Comparison of ENCODE assay signal across 8 cellular contexts in genomic region chr2:30230855-30231725, GRCh38. TPM values are rescaled to one million over a fixed set of nuclear protein-coding genes. Genes with fewer than 3 reads are reported as not detected.
DNase-seq lines count a peak whose midpoint lies in the region; ATAC-seq and TF ChIP-seq lines count a peak whose summit lies in the region.

LBH (plus strand) TSS chr2:30231534; CDS start chr2:30231739, 205 bp downstream.

- peak; percentile 57 for ATAC-seq in CD4-positive, alpha-beta T cell (ENCODE audit: poor library complexity)
- peak; percentile 14 for ATAC-seq in GM19468 (IDR thresholded peaks at IDR 0.05; ENCODE audit: extremely low read depth, unreplicated experiment)

- peaks cover 53% of the 10 kb centered on the region for H3K36me3 Mint-ChIP-seq in CD4-positive, alpha-beta T cell (ENCODE audit: low read depth)
- H3K36me3 Mint-ChIP-seq in activated naive CD4-positive, alpha-beta T cell treated with anti-CD3 and anti-CD28 coated beads for 36 hours (ENCODE audit: low read depth) = peaks cover 14% of the 10 kb centered on the region

- H3K27ac ChIP-seq in CD4-positive, alpha-beta T cell (ENCODE audit: low read depth, low read length) = peak within 1 kb of the TSS; percentile 96
- H3K27ac ChIP-seq in suprapubic skin = peak within 1 kb of the TSS; percentile 84

- peak; percentile 86 to 94 (median 89) for DNase-seq in CD4-positive, alpha-beta T cell
- DNase-seq in HuH-7 (ENCODE audit: low spot score) = peak; percentile 80
- peak; percentile 82 for DNase-seq in SK-N-DZ (ENCODE audit: low spot score)
- peak; percentile 90 for DNase-seq in activated naive CD4-positive, alpha-beta T cell treated with anti-CD3 and anti-CD28 coated beads for 36 hours
- DNase-seq in globus pallidus (ENCODE audit: low spot score) = peak; percentile 66
- DNase-seq in occipital lobe (lab: John Stamatoyannopoulos, UW) = peak; percentile 76
- peak; percentile 88 to 91 for DNase-seq in suprapubic skin (ENCODE audit: low spot score in 2 of 2)

- intact Hi-C loops in CD4-positive, alpha-beta T cell (cut with DNase I, micrococcal nuclease) = loop anchor here (2.0 to 10.0 kb wide), 6 partner anchors 36 to 244 kb away; partner anchors contain the start of gene YPEL5 (in 2 of the 2)
- intact Hi-C loops in activated naive CD4-positive, alpha-beta T cell treated with anti-CD3 and anti-CD28 coated beads for 36 hours (cut with micrococcal nuclease) = loop anchor here (1.0 to 10.0 kb wide), 6 partner anchors 22 to 1116 kb away; partner anchors contain the start of gene CLIP4

- H3K4me1 ChIP-seq in suprapubic skin = peaks cover 44% of the 10 kb centered on the region

- CTCF ChIA-PET in CD4-positive, alpha-beta T cell (lab: Charles Lee) = interaction anchor here (1.1 to 9.3 kb wide), 7 partner anchors 9 to 410 kb away, joined by 4 to 46 read pairs (median 10); partner anchors contain the start of gene YPEL5
- CTCF ChIA-PET in activated naive CD4-positive, alpha-beta T cell treated with anti-CD3 and anti-CD28 coated beads for 36 hours (lab: Charles Lee) = interaction anchor here (0.5 to 9.8 kb wide), 6 partner anchors 9 to 133 kb away, joined by 3 to 97 read pairs (median 11); no protein-coding TSS in a partner anchor

- peaks cover 72% of the 10 kb centered on the region for H3K4me1 Mint-ChIP-seq in CD4-positive, alpha-beta T cell (ENCODE audit: low read depth)
- H3K4me1 Mint-ChIP-seq in activated naive CD4-positive, alpha-beta T cell treated with anti-CD3 and anti-CD28 coated beads for 36 hours (ENCODE audit: low read depth) = peaks cover 56% of the 10 kb centered on the region

- no peaks in the 10 kb centered on the region for H3K27me3 ChIP-seq in CD4-positive, alpha-beta T cell (ENCODE audit: control insufficient read depth, insufficient read depth, low read length)
- H3K27me3 ChIP-seq in suprapubic skin = no peaks in the 10 kb centered on the region

- H3K9me3 ChIP-seq in CD4-positive, alpha-beta T cell (ENCODE audit: control insufficient read depth, low read length) = no peaks in the 10 kb centered on the region
- H3K9me3 ChIP-seq in suprapubic skin = no peaks in the 10 kb centered on the region

- TF ChIP-seq POLR2A in suprapubic skin (IDR thresholded peaks at IDR 0.05) = peak; percentile 77 to 96

- no peaks in the 10 kb centered on the region for H3K9me3 Mint-ChIP-seq in CD4-positive, alpha-beta T cell
- no peaks in the 10 kb centered on the region for H3K9me3 Mint-ChIP-seq in activated naive CD4-positive, alpha-beta T cell treated with anti-CD3 and anti-CD28 coated beads for 36 hours

- WGBS in suprapubic skin = 17% methylated on average over 22 of the region's 95 CpGs

- no peak for TF ChIP-seq EP300 in suprapubic skin (IDR thresholded peaks at IDR 0.05)

- POLR2A ChIA-PET in CD4-positive, alpha-beta T cell (lab: Charles Lee) = interaction anchor here (1.0 to 15.7 kb wide), 21 partner anchors 8 to 1361 kb away, joined by 3 to 373 read pairs (median 5); partner anchors contain the start of genes LCLAT1, TRMT61B and YPEL5

- H3K4me3 ChIP-seq in suprapubic skin = peak within 1 kb of the TSS; percentile 82

- peak within 1 kb of the TSS; percentile 99 for H3K27ac Mint-ChIP-seq in CD4-positive, alpha-beta T cell
- peak within 1 kb of the TSS; percentile 74 for H3K27ac Mint-ChIP-seq in activated naive CD4-positive, alpha-beta T cell treated with anti-CD3 and anti-CD28 coated beads for 36 hours

- TF ChIP-seq CTCF in CD4-positive, alpha-beta T cell (IDR thresholded peaks at IDR 0.05) = no peak
- no peak for TF ChIP-seq CTCF in suprapubic skin (IDR thresholded peaks at IDR 0.05)

- peaks cover 3% of the 10 kb centered on the region for H3K36me3 ChIP-seq in suprapubic skin

- H3K4me3 Mint-ChIP-seq in CD4-positive, alpha-beta T cell = peak within 1 kb of the TSS; percentile 93
- peak within 1 kb of the TSS; percentile 83 for H3K4me3 Mint-ChIP-seq in activated naive CD4-positive, alpha-beta T cell treated with anti-CD3 and anti-CD28 coated beads for 36 hours

- no peaks in the 10 kb centered on the region for H3K27me3 Mint-ChIP-seq in CD4-positive, alpha-beta T cell
- H3K27me3 Mint-ChIP-seq in activated naive CD4-positive, alpha-beta T cell treated with anti-CD3 and anti-CD28 coated beads for 36 hours (ENCODE audit: low read depth) = peaks cover 3% of the 10 kb centered on the region

RNA-seq across cellular contexts. Expression of gene LBH, which starts in this region (rescaled TPM):
- 100 to 1,000 TPM; 131 to 135 TPM for total RNA-seq in CD4-positive, alpha-beta T cell
- 16.2 and 36.0 TPM in 2 replicates for polyA plus RNA-seq in SK-N-DZ (2014; cell fraction: cytosol; rRNA removed)
- polyA plus RNA-seq in SK-N-DZ (2014; cell fraction: nucleus; rRNA removed) = 5.2 and 9.8 TPM in 2 replicates
- 10 to 100 TPM; 71.4 to 75.3 TPM for total RNA-seq in activated naive CD4-positive, alpha-beta T cell treated with anti-CD3 and anti-CD28 coated beads for 36 hours
- total RNA-seq in occipital lobe (45.9 TPM), suprapubic skin (10 to 100 TPM; 14.9 to 41.1 (median 30.0) TPM)

Comparison
In these comparisons a context has a peak if more than half of its experiments do, and no peak if none do; other contexts are left out.
1. Peak in every context shown above with its lines: DNase-seq, ATAC-seq, H3K4me3 ChIP-seq and H3K27ac ChIP-seq.